19 cellular contexts compared by ENCODE assay signal in the genomic region with DNA sequence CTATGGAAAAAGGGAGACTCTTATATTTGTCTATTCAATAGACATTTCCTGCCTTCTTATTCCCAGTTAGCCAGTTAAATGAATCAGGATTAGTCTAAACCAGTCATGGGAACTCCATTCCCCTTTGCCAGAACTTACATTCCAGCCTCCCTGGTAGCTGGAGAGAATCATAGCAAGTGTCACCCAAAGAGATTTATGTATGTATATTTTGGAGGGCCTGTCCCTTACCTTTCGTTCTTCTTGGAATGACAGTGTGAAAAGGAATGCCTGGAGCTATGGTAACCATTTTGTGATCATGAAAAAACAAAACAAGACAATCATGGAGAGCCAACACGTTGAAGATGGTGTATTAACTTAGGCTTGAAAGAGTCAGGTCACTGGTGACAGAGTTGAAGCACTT.
DNase-seq lines count a peak whose midpoint lies in the region; ATAC-seq and TF ChIP-seq lines count a peak whose summit lies in the region.
"Had no signal": no experiment of that assay in that cellular context is flagged by ENCODE, and none has a peak within 500 bp of the region (broad histone marks: within the 10 kb centered on the region; RNA-seq: fewer than 3 reads in every experiment).

No MANE protein-coding gene starts in this region.

- intact Hi-C loops in Right ventricle myocardium superior (cut with DNase I) (no loop called here), left ventricle myocardium inferior (cut with micrococcal nuclease) (no loop called here)

- no peaks in the 10 kb centered on the region for H3K9me3 ChIP-seq in left ventricle myocardium inferior (replicated peaks)
- H3K9me3 ChIP-seq in RWPE2 (ENCODE audit: severe bottlenecking), result no peaks in the 10 kb centered on the region
- H3K9me3 ChIP-seq: A549, heart left ventricle, SJSA1, upper lobe of right lung had no signal

- no peaks in the 10 kb centered on the region for H3K27me3 ChIP-seq in left ventricle myocardium inferior (ENCODE audit: low read depth)
- no peaks in the 10 kb centered on the region for H3K27me3 ChIP-seq in RWPE2 (ENCODE audit: insufficient read depth, poor library complexity, severe bottlenecking)
- H3K27me3 ChIP-seq: heart left ventricle, SJSA1, upper lobe of right lung had no signal

- DNase-seq in Right ventricle myocardium superior, result no peak
- DNase-seq in left ventricle myocardium inferior, result no peak
- DNase-seq in RWPE2 (ENCODE audit: low spot score), result no peak
- DNase-seq in fibroblast of the aortic adventitia (ENCODE audit: low read depth), result peak; percentile 70
- DNase-seq in stromal cell of bone marrow (ENCODE audit: low read depth), result peak; percentile 56
- DNase-seq in activated T-cell treated with anti-CD3 and anti-CD28 coated beads, Interleukin-2, amount 50 U/mL, for 1 hour, result no peak
- DNase-seq in NCI-H2029 treated with DMSO at 0.1 percent for 48 hours (lab: John Stamatoyannopoulos, UW), result no peak
- DNase-seq: activated CD4-positive, alpha-beta T cell treated with anti-CD3 and anti-CD28 coated beads, Interleukin-2, amount 10 ng/mL, durations not matched to agents 7 days and 5 days; activated T-cell treated with anti-CD3 and anti-CD28 coated beads, Interleukin-2, amount 50 U/mL, for 4 hours; CD8-positive, alpha-beta memory T cell; heart left ventricle; NCI-H1092; stimulated activated naive B cell treated with anti-CD40 and anti-IgM and Interleukin-4, amounts not matched to agents 10 μg/mL and 1 μg/mL and 100 μg/mL, for 72 hours; upper lobe of right lung had no signal

- H3K4me1 ChIP-seq in left ventricle myocardium inferior, result peaks cover 16% of the 10 kb centered on the region
- H3K4me1 ChIP-seq in RWPE2 (ENCODE audit: insufficient read depth, poor library complexity, severe bottlenecking), result no peaks in the 10 kb centered on the region
- H3K4me1 ChIP-seq: A549, SJSA1, upper lobe of right lung had no signal

- H3K27ac ChIP-seq in left ventricle myocardium inferior (replicated peaks), result no peak overlapping the region
- H3K27ac ChIP-seq in RWPE2 (ENCODE audit: poor library complexity, severe bottlenecking), result no peak overlapping the region
- H3K27ac ChIP-seq: A549, SJSA1, upper lobe of right lung had no signal

- TF ChIP-seq CTCF in left ventricle myocardium inferior (IDR thresholded peaks at IDR 0.05; ENCODE audit: borderline replicate concordance) (no peak), RWPE2 (IDR thresholded peaks at IDR 0.05; ENCODE audit: poor library complexity, severe bottlenecking) (no peak), fibroblast of the aortic adventitia (IDR thresholded peaks at IDR 0.05; ENCODE audit: insufficient read depth, low read length) (no peak)

- peak; percentile 48 for ATAC-seq in Right ventricle myocardium superior (ENCODE audit: poor library complexity)
- ATAC-seq in RWPE2 (ENCODE audit: low read depth), result peak; percentile 48
- ATAC-seq in GM21528 (IDR thresholded peaks at IDR 0.05; ENCODE audit: low FRiP score, unreplicated experiment), result no peak
- ATAC-seq: activated T-cell treated with anti-CD3 and anti-CD28 coated beads, Interleukin-2, amount 50 U/mL, for 4 hours; HCT116; stimulated activated naive B cell treated with anti-CD40 and anti-IgM and Interleukin-4, amounts not matched to agents 10 μg/mL and 1 μg/mL and 100 μg/mL, for 72 hours; upper lobe of right lung had no signal

- H3K4me3 ChIP-seq in left ventricle myocardium inferior (no peak overlapping the region), RWPE2 (ENCODE audit: severe bottlenecking) (no peak overlapping the region), fibroblast of the aortic adventitia (ENCODE audit: low read depth, low read length) (no peak overlapping the region)
- H3K4me3 ChIP-seq: A549, heart left ventricle, SJSA1, smooth muscle cell, upper lobe of right lung had no signal

- H3K36me3 ChIP-seq in left ventricle myocardium inferior (no peaks in the 10 kb centered on the region), RWPE2 (ENCODE audit: low read depth) (no peaks in the 10 kb centered on the region)
- H3K36me3 ChIP-seq: heart left ventricle, SJSA1, upper lobe of right lung had no signal

Comparison
In these comparisons a context has a peak if more than half of its experiments do, and no peak if none do; other contexts are left out.
1. DNase-seq: peak in fibroblast of the aortic adventitia (single experiment) and stromal cell of bone marrow (single experiment); none in Right ventricle myocardium superior (single experiment), left ventricle myocardium inferior (single experiment), RWPE2 (single experiment), activated T-cell treated with anti-CD3 and anti-CD28 coated beads, Interleukin-2, amount 50 U/mL, for 1 hour (single experiment) and NCI-H2029 treated with DMSO at 0.1 percent for 48 hours (single experiment).